ENCODE assay signal across 17 cellular contexts in genomic region chrX:132861076-132861475, GRCh38.
DNase-seq lines count a peak whose midpoint lies in the region; ATAC-seq and TF ChIP-seq lines count a peak whose summit lies in the region.
"Had no signal": no experiment of that assay in that cellular context is flagged by ENCODE, and none has a peak within 500 bp of the region (broad histone marks: within the 10 kb centered on the region; RNA-seq: fewer than 3 reads in every experiment).

No MANE protein-coding gene starts in this region.

- TF ChIP-seq POLR2A in IMR-90 (IDR thresholded peaks at IDR 0.05; ENCODE audit: low read depth, low read length): no peak

- H4K5ac ChIP-seq in IMR-90 (ENCODE audit: low read depth, low read length): no peak overlapping the region

- no peak overlapping the region for H3K56ac ChIP-seq in IMR-90 (ENCODE audit: extremely low read depth, insufficient read depth, low read length)

- H3K4me2 ChIP-seq in IMR-90 (ENCODE audit: low read depth, low read length): no peak overlapping the region
- H3K4me2 ChIP-seq in PC-9: no peak overlapping the region
- H3K4me2 ChIP-seq: BLaER1 had no signal

- no peaks in the 10 kb centered on the region for H3K9me3 ChIP-seq in IMR-90 (ENCODE audit: control insufficient read depth, insufficient read depth, low read length)
- no peaks in the 10 kb centered on the region for H3K9me3 ChIP-seq in PC-9 (ENCODE audit: insufficient read depth, low read depth)
- H3K9me3 ChIP-seq: Caco-2, HAP-1 had no signal

- no peaks in the 10 kb centered on the region for H3K79me2 ChIP-seq in PC-9 (ENCODE audit: low read depth)

- intact Hi-C loops in IMR-90 (cut with micrococcal nuclease): no loop called here
- intact Hi-C loops in PC-9 (cut with micrococcal nuclease; ENCODE audit: unreplicated experiment): no loop called here

- CTCF ChIA-PET in IMR-90 (lab: Yijun Ruan, JAX): no interaction called here
- CTCF ChIA-PET in PC-9 (lab: Charles Lee): no interaction called here

- no peak overlapping the region for H4K8ac ChIP-seq in IMR-90 (ENCODE audit: low read depth in 2 of 2, low read length in 2 of 2)

- DNase-seq in NOMO-1 treated with DMSO at 0.1 percent for 48 hours (lab: John Stamatoyannopoulos, UW; ENCODE audit: unreplicated experiment): peak; percentile 22
- DNase-seq in NOMO-1 treated with dmso at 0.1 percent for 144 hours (lab: John Stamatoyannopoulos, UW; ENCODE audit: unreplicated experiment): no peak
- DNase-seq in IMR-90: no peak
- no peak for DNase-seq in PC-9
- DNase-seq in T1000 (lab: John Stamatoyannopoulos, UW): no peak
- DNase-seq: Caco-2; CD4-positive, CD25-positive, alpha-beta regulatory T cell; CD8-positive, alpha-beta T cell; DMS153; DMS79 treated with DMSO at 0.1 percent for 48 hours; GF-D8; GOT3; HFFc6 had no signal

- H3K9me2 ChIP-seq in PC-9 (ENCODE audit: insufficient read depth): no peaks in the 10 kb centered on the region

- H3K36me3 ChIP-seq in IMR-90 (ENCODE audit: control insufficient read depth, insufficient read depth, low read length): no peaks in the 10 kb centered on the region
- no peaks in the 10 kb centered on the region for H3K36me3 ChIP-seq in PC-9 (ENCODE audit: low read depth)
- H3K36me3 ChIP-seq: BLaER1, HAP-1 had no signal

- H3K14ac ChIP-seq in IMR-90 (replicated peaks; ENCODE audit: low read depth, low read length): no peak overlapping the region

- no peak overlapping the region for H3K4me3 ChIP-seq in IMR-90 (ENCODE audit: insufficient read depth, low read depth, low read length)
- no peak overlapping the region for H3K4me3 ChIP-seq in PC-9
- H3K4me3 ChIP-seq: BLaER1, HAP-1 had no signal

- no peak for TF ChIP-seq CTCF in IMR-90 (conservative IDR thresholded peaks at IDR 0.05; ENCODE audit: low read depth, low read length)
- TF ChIP-seq CTCF in PC-9 (conservative IDR thresholded peaks at IDR 0.05): no peak

- H3K79me1 ChIP-seq in IMR-90 (ENCODE audit: low read depth in 1 of 2, low read length in 2 of 2): no peaks in the 10 kb centered on the region

- H4K20me1 ChIP-seq in IMR-90 (ENCODE audit: insufficient read depth, low read length) (no peaks in the 10 kb centered on the region), PC-9 (ENCODE audit: insufficient read depth) (no peaks in the 10 kb centered on the region)
- H4K20me1 ChIP-seq: BLaER1 had no signal

- H2BK120ac ChIP-seq in IMR-90 (ENCODE audit: low read depth, low read length): no peak overlapping the region

- no peak for ATAC-seq in IMR-90 (ENCODE audit: low read depth)
- ATAC-seq in HG03025 (IDR thresholded peaks at IDR 0.05; ENCODE audit: low FRiP score, unreplicated experiment): no peak
- ATAC-seq: CD8-positive, alpha-beta T cell had no signal

- dilution Hi-C loops in IMR-90 (cut with HindIII; ENCODE audit: low sequenced_read_pairs, unreplicated experiment): no loop called here

- WGBS in IMR-90 (ENCODE audit: extremely low coverage in 2 of 2, insufficient read length in 1 of 2), 2 experiments: no CpG with 5 or more reads among the region's 3 CpGs

- H3K9me1 ChIP-seq in IMR-90 (ENCODE audit: insufficient read depth, low read length): no peaks in the 10 kb centered on the region

- no peak for TF ChIP-seq RAD21 in IMR-90 (IDR thresholded peaks at IDR 0.05; ENCODE audit: low read length)

- H3K9ac ChIP-seq in IMR-90 (ENCODE audit: low read depth, low read length): no peak overlapping the region
- H3K9ac ChIP-seq: BLaER1 had no signal

- H3F3A ChIP-seq in PC-9 (ENCODE audit: insufficient read depth, low read depth): peaks cover 7% of the 10 kb centered on the region

- BruUV-seq in IMR-90 (replicated peaks; lab: Mats Ljungman, UMichigan) (no TSS peak), PC-9 (replicated peaks; lab: Mats Ljungman, UMichigan) (no TSS peak)

- H2BK5ac ChIP-seq in IMR-90 (ENCODE audit: low read depth, low read length, poor library complexity, severe bottlenecking): no peak overlapping the region

- in situ Hi-C loops in IMR-90 (cut with MboI; ENCODE audit: low sequenced_read_pairs): no loop called here

- no peak overlapping the region for H2AK5ac ChIP-seq in IMR-90 (ENCODE audit: low read depth, low read length)

- no peak overlapping the region for H2AK9ac ChIP-seq in IMR-90 (replicated peaks; ENCODE audit: low read depth, low read length, poor library complexity)

- no peak overlapping the region for H3K23ac ChIP-seq in IMR-90 (ENCODE audit: low read depth, low read length)

- H2AFZ ChIP-seq in IMR-90 (replicated peaks; ENCODE audit: low read length, poor library complexity) (no peak overlapping the region), PC-9 (no peak overlapping the region)

- POLR2A ChIA-PET in IMR-90 (lab: Charles Lee; ENCODE audit: unreplicated experiment): no interaction called here
- POLR2A ChIA-PET in PC-9 (lab: Charles Lee; ENCODE audit: unreplicated experiment): no interaction called here

- H3K27me3 ChIP-seq in IMR-90 (ENCODE audit: control insufficient read depth, insufficient read depth, low read length): no peaks in the 10 kb centered on the region
- H3K27me3 ChIP-seq in PC-9 (ENCODE audit: insufficient read depth, low read depth): no peaks in the 10 kb centered on the region

- H3K18ac ChIP-seq in IMR-90 (ENCODE audit: low read depth, low read length): no peak overlapping the region

- H3K27ac ChIP-seq in IMR-90 (ENCODE audit: insufficient read depth, low read length): no peak overlapping the region
- H3K27ac ChIP-seq in PC-9: peak overlapping the region; percentile 3; the same call in 1 of the 2 replicates
- H3K27ac ChIP-seq: BLaER1, C4-2B had no signal

- no peak overlapping the region for H2BK15ac ChIP-seq in IMR-90 (ENCODE audit: low read depth, low read length)

- H3K4me1 ChIP-seq in IMR-90 (ENCODE audit: control insufficient read depth, insufficient read depth, low read length): no peaks in the 10 kb centered on the region
- peaks cover 12% of the 10 kb centered on the region; the same call in 1 of the 2 replicates for H3K4me1 ChIP-seq in PC-9 (replicated peaks; ENCODE audit: insufficient read depth)
- H3K4me1 ChIP-seq: Caco-2, HAP-1 had no signal

- no peak overlapping the region for H2BK20ac ChIP-seq in IMR-90 (ENCODE audit: low read depth, low read length)

- no peak overlapping the region for H4K91ac ChIP-seq in IMR-90 (ENCODE audit: insufficient read depth, low read depth, low read length)

- no peak overlapping the region for H3K4ac ChIP-seq in IMR-90 (ENCODE audit: low read depth, low read length)

TF ChIP-seq in IMR-90, 13 proteins besides CTCF, POLR2A, EP300 and RAD21:
- TF ChIP-seq CEBPB (IDR thresholded peaks at IDR 0.05; ENCODE audit: low read depth, low read length): no peak
- no peak for TF ChIP-seq USF2 (IDR thresholded peaks at IDR 0.05; ENCODE audit: low read depth, low read length)
- peak; percentile 91 for TF ChIP-seq NFE2L2 (IDR thresholded peaks at IDR 0.05; ENCODE audit: low read depth, low read length)
- TF ChIP-seq MAFK (IDR thresholded peaks at IDR 0.05; ENCODE audit: low read depth, low read length): peak; percentile 37; the same call in 1 of the 2 replicates
- TF ChIP-seq FOS (IDR thresholded peaks at IDR 0.05; ENCODE audit: low read depth, low read length): no peak
TF ChIP-seq in IMR-90: peak in this region for 2.
